Comparison of ENCODE assay signal across 25 cellular contexts in genomic region chr6:139932671-139933070, GRCh38.
"Had no signal": no experiment of that assay in that cellular context is flagged by ENCODE, and none has a peak within 500 bp of the region (broad histone marks: within the 10 kb centered on the region; RNA-seq: fewer than 3 reads in every experiment).

No MANE protein-coding gene starts in this region.

- H3K27ac ChIP-seq: dorsolateral prefrontal cortex, epithelial cell of prostate, right atrium auricular region, tibial nerve, uterus had no signal

- H3K27me3 ChIP-seq: dorsolateral prefrontal cortex, right atrium auricular region, tibial nerve, uterus had no signal

- ATAC-seq: left lobe of liver had no signal

- H3K4me3 Mint-ChIP-seq: activated B cell treated with CpG ODN at 0.5 μM for 24 hours; activated CD4-positive, alpha-beta memory T cell treated with anti-CD3 and anti-CD28 coated beads for 36 hours; activated naive CD8-positive, alpha-beta T cell treated with anti-CD3 and anti-CD28 coated beads for 36 hours; activated T-helper 1 cell treated with anti-CD3 and anti-CD28 coated beads, Interleukin-12 subunit alpha, Interleukin-12 subunit beta, Interleukin-2, Interleukin-4 antibody, amounts not matched to agents 30 ng/mL and 10 ng/mL and 1 ng/mL, durations not matched to agents 14 hours and 24 hours and 36 hours; mesothelial cell of epicardium; nephron; stimulated activated naive CD8-positive, alpha-beta T cell treated with anti-CD3 and anti-CD28 coated beads, Interleukin-15, Interleukin-2, amounts not matched to agents 100 ng/mL and 50 ng/mL, for 24 hours had no signal

- H3K4me1 Mint-ChIP-seq: activated B cell treated with CpG ODN at 0.5 μM for 24 hours; activated naive CD8-positive, alpha-beta T cell treated with anti-CD3 and anti-CD28 coated beads for 36 hours; nephron had no signal

- H3K9me3 ChIP-seq: right atrium auricular region, tibial nerve, uterus had no signal

- H3K9me3 Mint-ChIP-seq: activated B cell treated with CpG ODN at 0.5 μM for 24 hours; activated CD4-positive, alpha-beta memory T cell treated with anti-CD3 and anti-CD28 coated beads for 36 hours; activated naive CD8-positive, alpha-beta T cell treated with anti-CD3 and anti-CD28 coated beads for 36 hours; activated T-helper 1 cell treated with anti-CD3 and anti-CD28 coated beads, Interleukin-12 subunit alpha, Interleukin-12 subunit beta, Interleukin-2, Interleukin-4 antibody, amounts not matched to agents 30 ng/mL and 10 ng/mL and 1 ng/mL, durations not matched to agents 14 hours and 24 hours and 36 hours; mesothelial cell of epicardium; nephron; stimulated activated naive CD8-positive, alpha-beta T cell treated with anti-CD3 and anti-CD28 coated beads, Interleukin-15, Interleukin-2, amounts not matched to agents 100 ng/mL and 50 ng/mL, for 24 hours had no signal

- H3K36me3 ChIP-seq: right atrium auricular region, tibial nerve, uterus had no signal

- H3K4me1 ChIP-seq: right atrium auricular region, tibial nerve, uterus had no signal

- H3K4me3 ChIP-seq: dorsolateral prefrontal cortex, lung, right atrium auricular region, tibial nerve, uterus had no signal

- DNase-seq: activated B cell treated with CpG ODN at 0.5 μM for 24 hours; activated CD4-positive, alpha-beta memory T cell treated with anti-CD3 and anti-CD28 coated beads for 36 hours; activated CD4-positive, alpha-beta T cell treated with anti-CD3 and anti-CD28 coated beads for 4 hours; activated naive CD4-positive, alpha-beta T cell; activated naive CD8-positive, alpha-beta T cell treated with anti-CD3 and anti-CD28 coated beads for 36 hours; activated T-cell treated with anti-CD3 and anti-CD28 coated beads for 4 hours; amniotic stem cell; dorsolateral prefrontal cortex; foreskin melanocyte; glutamatergic neuron; hippocampal formation; occipital lobe; stimulated activated CD4-positive, alpha-beta T cell treated with anti-CD3 and anti-CD28 coated beads, Interleukin-2, amount 100 ng/mL, for 24 hours; T-helper 9 cell; uterus had no signal

- H3K36me3 Mint-ChIP-seq: activated CD4-positive, alpha-beta memory T cell treated with anti-CD3 and anti-CD28 coated beads for 36 hours; activated naive CD8-positive, alpha-beta T cell treated with anti-CD3 and anti-CD28 coated beads for 36 hours; mesothelial cell of epicardium had no signal

- H3K27me3 Mint-ChIP-seq: activated B cell treated with CpG ODN at 0.5 μM for 24 hours, progenitor cell of endocrine pancreas had no signal

- H3K27ac Mint-ChIP-seq: activated B cell treated with CpG ODN at 0.5 μM for 24 hours; activated CD4-positive, alpha-beta memory T cell treated with anti-CD3 and anti-CD28 coated beads for 36 hours; activated naive CD8-positive, alpha-beta T cell treated with anti-CD3 and anti-CD28 coated beads for 36 hours; activated T-helper 1 cell treated with anti-CD3 and anti-CD28 coated beads, Interleukin-12 subunit alpha, Interleukin-12 subunit beta, Interleukin-2, Interleukin-4 antibody, amounts not matched to agents 30 ng/mL and 10 ng/mL and 1 ng/mL, durations not matched to agents 14 hours and 24 hours and 36 hours; mesothelial cell of epicardium; stimulated activated naive CD8-positive, alpha-beta T cell treated with anti-CD3 and anti-CD28 coated beads, Interleukin-15, Interleukin-2, amounts not matched to agents 100 ng/mL and 50 ng/mL, for 24 hours had no signal
